Comparison of ENCODE assay signal across 21 cellular contexts in genomic region chr14:104557766-104558165, GRCh38. TPM values are rescaled to one million over a fixed set of nuclear protein-coding genes. Genes with fewer than 3 reads are reported as not detected.
DNase-seq lines count a peak whose midpoint lies in the region; ATAC-seq, FAIRE-seq and TF ChIP-seq lines count a peak whose summit lies in the region.
"Had no signal": no experiment of that assay in that cellular context is flagged by ENCODE, and none has a peak within 500 bp of the region (broad histone marks: within the 10 kb centered on the region; RNA-seq: fewer than 3 reads in every experiment).

No MANE protein-coding gene starts in this region.

- H3K27me3 Mint-ChIP-seq in CD14-positive monocyte (ENCODE audit: low read depth in 3 of 3) = peaks cover 2% of the 10 kb centered on the region in 3 donors

- H3K9me3 Mint-ChIP-seq in CD14-positive monocyte = no peaks in the 10 kb centered on the region

- FAIRE-seq in kidney (lab: Jason Lieb, UNC) = no peak
- no peak for FAIRE-seq in small intestine (lab: Jason Lieb, UNC)
- FAIRE-seq: A549, GM19239 had no signal

- H3K27ac ChIP-seq in left ventricle myocardium inferior (replicated peaks) (no peak overlapping the region), heart right ventricle (no peak overlapping the region), kidney (ENCODE audit: low read depth in 2 of 2, low read length in 2 of 2) (no peak overlapping the region), transverse colon (no peak overlapping the region), small intestine (ENCODE audit: low read depth in 1 of 2, low read length in 1 of 2) (no peak overlapping the region)
- H3K27ac ChIP-seq: A549, C4-2B had no signal

- H3K27me3 ChIP-seq in left ventricle myocardium inferior (ENCODE audit: low read depth) (peaks cover 52% of the 10 kb centered on the region), heart right ventricle (peaks cover 0 to 29% (median 16%) of the 10 kb centered on the region in 7 donors), transverse colon (peaks cover 4% of the 10 kb centered on the region), small intestine (ENCODE audit: control insufficient read depth in 2 of 2, insufficient read depth in 2 of 2, low read length in 2 of 2) (no peaks in the 10 kb centered on the region)

- H3K36me3 Mint-ChIP-seq in CD14-positive monocyte = no peaks in the 10 kb centered on the region

- no peak for TF ChIP-seq EP300 in transverse colon (IDR thresholded peaks at IDR 0.05; ENCODE audit: low read depth)

- no peak overlapping the region for H3K27ac Mint-ChIP-seq in CD14-positive monocyte

- H3K4me1 Mint-ChIP-seq in CD14-positive monocyte = no peaks in the 10 kb centered on the region

- peak; percentile 7 for DNase-seq in left ventricle myocardium inferior
- no peak for DNase-seq in heart right ventricle
- peak; percentile 42 for DNase-seq in CD14-positive monocyte (ENCODE audit: low spot score)
- DNase-seq in kidney = peak; percentile 59
- DNase-seq in transverse colon = peak; percentile 3
- DNase-seq in effector CD8-positive, alpha-beta T cell (lab: John Stamatoyannopoulos, UW) = no peak
- DNase-seq in small intestine = no peak
- DNase-seq in T-helper 9 cell = no peak
- DNase-seq: DMS53, GF-D8, Kasumi-1, NCI-H1417, NCI-H187, NCI-H446 treated with DMSO at 0.1 percent for 48 hours, NCI-H526 treated with DMSO at 0.1 percent for 48 hours, SHP77 had no signal

- H3K4me3 ChIP-seq in left ventricle myocardium inferior (no peak overlapping the region), heart right ventricle (no peak overlapping the region), kidney (ENCODE audit: low read length in 2 of 2) (no peak overlapping the region), transverse colon (no peak overlapping the region), small intestine (ENCODE audit: low read depth in 1 of 2, low read length in 2 of 2) (no peak overlapping the region)
- H3K4me3 ChIP-seq: A549 had no signal

- no peak overlapping the region for H3K4me3 Mint-ChIP-seq in CD14-positive monocyte

- H3K9me3 ChIP-seq in left ventricle myocardium inferior (replicated peaks) = no peaks in the 10 kb centered on the region
- H3K9me3 ChIP-seq in heart right ventricle = no peaks in the 10 kb centered on the region
- H3K9me3 ChIP-seq in kidney (ENCODE audit: control insufficient read depth in 1 of 2, low read length in 2 of 2) = no peaks in the 10 kb centered on the region
- H3K9me3 ChIP-seq in transverse colon = no peaks in the 10 kb centered on the region
- no peaks in the 10 kb centered on the region for H3K9me3 ChIP-seq in small intestine (ENCODE audit: control insufficient read depth, low read depth)
- H3K9me3 ChIP-seq: A549 had no signal

- intact Hi-C loops in left ventricle myocardium inferior (cut with micrococcal nuclease) (no loop called here), heart right ventricle (cut with DNase I) (no loop called here), CD14-positive monocyte (cut with micrococcal nuclease) (no loop called here), kidney (cut with DNase I) (no loop called here), transverse colon (cut with DNase I; ENCODE audit: low total_unique reads) (no loop called here)

- no peak for ATAC-seq in heart right ventricle
- ATAC-seq: A549 had no signal

- H3K36me3 ChIP-seq in left ventricle myocardium inferior (no peaks in the 10 kb centered on the region), heart right ventricle (no peaks in the 10 kb centered on the region), kidney (ENCODE audit: control insufficient read depth in 1 of 2, insufficient read depth in 2 of 2, low read length in 2 of 2) (no peaks in the 10 kb centered on the region), transverse colon (no peaks in the 10 kb centered on the region), small intestine (ENCODE audit: control insufficient read depth in 2 of 2, insufficient read depth in 2 of 2, low read length in 2 of 2) (no peaks in the 10 kb centered on the region)

- TF ChIP-seq CTCF in left ventricle myocardium inferior (IDR thresholded peaks at IDR 0.05; ENCODE audit: borderline replicate concordance) (no peak), heart right ventricle (IDR thresholded peaks at IDR 0.05) (no peak), CD14-positive monocyte (IDR thresholded peaks at IDR 0.05) (no peak), kidney (IDR thresholded peaks at IDR 0.05; ENCODE audit: borderline replicate concordance, extremely low read depth, insufficient read depth) (no peak), transverse colon (IDR thresholded peaks at IDR 0.05) (no peak)

- 95 to 96% methylated on average over 1 of the region's 1 CpG for WGBS in heart right ventricle, 2 donors
- WGBS in transverse colon (ENCODE audit: low coverage in 1 of 2), 2 donors = 85 to 100% methylated on average over 1 of the region's 1 CpG
- WGBS in small intestine, 3 donors = 90 to 96% (median 92%) methylated on average over 1 of the region's 1 CpG

- H3K9ac ChIP-seq in kidney (ENCODE audit: low read length in 2 of 2) = no peak overlapping the region

- no peak for TF ChIP-seq POLR2A in transverse colon (IDR thresholded peaks at IDR 0.05)

- no peaks in the 10 kb centered on the region for H3K4me1 ChIP-seq in left ventricle myocardium inferior
- H3K4me1 ChIP-seq in heart right ventricle = no peaks in the 10 kb centered on the region
- peaks cover 0 to 13% of the 10 kb centered on the region in 2 donors for H3K4me1 ChIP-seq in kidney (ENCODE audit: control insufficient read depth in 1 of 2, insufficient read depth in 1 of 2, low read depth in 1 of 2, low read length in 2 of 2)
- no peaks in the 10 kb centered on the region for H3K4me1 ChIP-seq in transverse colon
- no peaks in the 10 kb centered on the region for H3K4me1 ChIP-seq in small intestine (ENCODE audit: control insufficient read depth in 2 of 2, insufficient read depth in 1 of 2, low read depth in 1 of 2, low read length in 1 of 2)
- H3K4me1 ChIP-seq: A549 had no signal

- in situ Hi-C loops in transverse colon (cut with MboI; ENCODE audit: low pct_ligation_motif_present in 1 of 4, low pct_unique_long_range_greater_than_20kb in 1 of 4, low sequenced_read_pairs in 3 of 4) = loop anchor here (25.0 kb wide), 1 partner anchor 420 kb away; the partner anchor contains the start of gene KIF26A (in 4 of the 4)

RNA-seq across cellular contexts. Expression of gene C14orf180, which starts 21.8 kb away (rescaled TPM):
- total RNA-seq in left ventricle myocardium inferior (44.1 TPM), heart right ventricle (100 to 1,000 TPM in 1 of 10 donors, 10 to 100 TPM in 9; 55.0 to 124 (median 75.1) TPM), kidney (2.1 TPM), transverse colon (1 to 10 TPM in 2 of 4 donors, under 1 TPM in 1, not detected in 1; 0.32 to 2.3 (median 1.1) TPM)
- polyA plus RNA-seq in heart right ventricle (100 to 1,000 TPM in 1 of 2 donors, 10 to 100 TPM in 1; 13.8 to 139 TPM), CD14-positive monocyte (not detected), kidney (ENCODE audit: insufficient read depth, low read depth, low replicate concordance) (3.1 TPM), small intestine (1 to 10 TPM in 1 of 3 donors, not detected in 2; 2.3 TPM)
- total RNA-seq: H4, MCF 10A had no signal
- polyA plus RNA-seq: A549 had no signal

RNA-seq across cellular contexts. Expression of gene TMEM179, which starts 46.8 kb away (rescaled TPM):
- 0.49 TPM for total RNA-seq in left ventricle myocardium inferior
- total RNA-seq in heart right ventricle = 1 to 10 TPM in 1 of 10 donors, under 1 TPM in 4, not detected in 5; 0.34 to 1.0 (median 0.42) TPM
- polyA plus RNA-seq in heart right ventricle = under 1 TPM; 0.17 to 0.22 TPM
- polyA plus RNA-seq in CD14-positive monocyte = not detected
- total RNA-seq in kidney = 0.50 TPM
- polyA plus RNA-seq in kidney (ENCODE audit: insufficient read depth, low read depth, low replicate concordance) = 0.67 TPM
- total RNA-seq in transverse colon = 10 to 100 TPM in 1 of 4 donors, 1 to 10 TPM in 2, not detected in 1; 1.1 to 10.5 (median 1.4) TPM
- 10 to 100 TPM in 1 of 3 donors, not detected in 2; 11.2 TPM for polyA plus RNA-seq in small intestine
- total RNA-seq: H4, MCF 10A had no signal

Comparison
In these comparisons a context has a peak if more than half of its experiments do, and no peak if none do; other contexts are left out.
1. DNase-seq: peak in left ventricle myocardium inferior (single experiment), CD14-positive monocyte (single experiment), kidney (single experiment) and transverse colon (single experiment); none in heart right ventricle (0 of 2), effector CD8-positive, alpha-beta T cell (single experiment), small intestine (single experiment) and T-helper 9 cell (single experiment).
2. RNA of gene C14orf180, which starts 21.8 kb away (total RNA-seq): 55.0 to 124 TPM in heart right ventricle and 44.1 TPM in left ventricle myocardium inferior (single experiment); 2.1 TPM in kidney (single experiment) and 0.32 to 2.3 TPM in transverse colon; every median in the first group is over 10 times any median in the second.